ENCODE assay signal across 9 cellular contexts in genomic region chr14:81169267-81169666, GRCh38. TPM values are rescaled to one million over a fixed set of nuclear protein-coding genes. Genes with fewer than 3 reads are reported as not detected.
A peak's percentile ranks its signal among the peaks of the same experiment; 100 is the strongest.
DNase-seq lines count a peak whose midpoint lies in the region; ATAC-seq and TF ChIP-seq lines count a peak whose summit lies in the region.
"Had no signal": no experiment of that assay in that cellular context is flagged by ENCODE, and none has a peak within 500 bp of the region (broad histone marks: within the 10 kb centered on the region; RNA-seq: fewer than 3 reads in every experiment).

No MANE protein-coding gene starts in this region.

- peak overlapping the region; percentile 92 for H3K27ac Mint-ChIP-seq in T-helper 17 cell

- H3K9me3 ChIP-seq in ES-I3 (ENCODE audit: control insufficient read depth, insufficient read depth, low read length) (no peaks in the 10 kb centered on the region), T-helper 17 cell (ENCODE audit: control insufficient read depth, low read length, poor library complexity, severe bottlenecking) (no peaks in the 10 kb centered on the region), sigmoid colon (no peaks in the 10 kb centered on the region)

- ATAC-seq in T-helper 17 cell, result no peak
- ATAC-seq in HG03159 (IDR thresholded peaks at IDR 0.05; ENCODE audit: unreplicated experiment), result no peak

- H3K9ac ChIP-seq in ES-I3 (ENCODE audit: low read depth, low read length), result peak overlapping the region; percentile 69

- peak overlapping the region; percentile 90 to 93 (median 92) for H3K27ac ChIP-seq in sigmoid colon

- no peaks in the 10 kb centered on the region for H3K36me3 Mint-ChIP-seq in T-helper 17 cell (ENCODE audit: low read depth)

- H3K4me1 ChIP-seq in ES-I3 (ENCODE audit: insufficient read depth, low read length) (peaks cover 3% of the 10 kb centered on the region; the same call in 1 of the 2 replicates), sigmoid colon (peaks cover 0 to 14% (median 9%) of the 10 kb centered on the region in 4 donors)

- TF ChIP-seq EP300 in sigmoid colon (IDR thresholded peaks at IDR 0.05), result no peak

- no peaks in the 10 kb centered on the region for H3K27me3 ChIP-seq in sigmoid colon

- no peak for TF ChIP-seq CTCF in fibroblast of pulmonary artery (IDR thresholded peaks at IDR 0.05; ENCODE audit: low read length, missing control alignments)
- no peak for TF ChIP-seq CTCF in sigmoid colon (IDR thresholded peaks at IDR 0.05)

- H3K4me1 Mint-ChIP-seq in T-helper 17 cell, result peaks cover 19% of the 10 kb centered on the region

- 63 to 68% methylated on average over 4 of the region's 4 CpGs for WGBS in sigmoid colon, 2 donors

- DNase-seq in T-helper 17 cell, result no peak
- DNase-seq in fibroblast of pulmonary artery (ENCODE audit: low read depth), result no peak
- no peak for DNase-seq in sigmoid colon
- no peak for DNase-seq in SHP77 (lab: John Stamatoyannopoulos, UW)
- DNase-seq in NCI-H128 (lab: John Stamatoyannopoulos, UW; ENCODE audit: unreplicated experiment), result no peak
- no peak for DNase-seq in DMS53 (lab: John Stamatoyannopoulos, UW)
- DNase-seq: T1000 had no signal

- intact Hi-C loops in sigmoid colon (cut with DNase I), result no loop called here

- no peak for TF ChIP-seq POLR2A in sigmoid colon (IDR thresholded peaks at IDR 0.05)

- no peaks in the 10 kb centered on the region for H3K27me3 Mint-ChIP-seq in T-helper 17 cell

- H3K36me3 ChIP-seq in ES-I3 (ENCODE audit: insufficient read depth, low read length) (no peaks in the 10 kb centered on the region), sigmoid colon (no peaks in the 10 kb centered on the region)

- peak overlapping the region; percentile 94 for H3K4me3 Mint-ChIP-seq in T-helper 17 cell

- peak overlapping the region; percentile 59 for H3K4me3 ChIP-seq in fibroblast of pulmonary artery (replicated peaks; ENCODE audit: low read depth, low read length)
- H3K4me3 ChIP-seq in sigmoid colon, result peak overlapping the region in 3 of 4 donors; percentile 67 to 74 (median 69)

RNA-seq across cellular contexts. Expression of gene GTF2A1, which starts 51.5 kb away (rescaled TPM):
- total RNA-seq in T-helper 17 cell (10 to 100 TPM; 21.4 to 22.4 TPM), sigmoid colon (10 to 100 TPM; 14.7 to 21.8 (median 20.9) TPM)
- polyA plus RNA-seq in sigmoid colon, result 1 to 10 TPM; 6.0 to 9.1 (median 8.1) TPM
